In genomic region chr1:95072532-95073419, GRCh38 we compare ENCODE assay signal across 1 cellular context.
A peak's percentile ranks its signal among the peaks of the same experiment; 100 is the strongest.
TF ChIP-seq lines count a peak whose summit lies in the region.

TSS of gene ALG14 (minus strand) at chr1:95072951. CDS start at chr1:95072898, 53 bp downstream.

TF ChIP-seq in K562, 482 proteins besides CTCF, POLR2A, EP300 and RAD21 (continued from another document and continues in another):
- TF ChIP-seq KDM4B (IDR thresholded peaks at IDR 0.05; ENCODE audit: borderline replicate concordance in 2 of 2, low read depth in 1 of 2) = no peak
- TF ChIP-seq ZNF551 (CRISPR knock-in tag; IDR thresholded peaks at IDR 0.05) = no peak
- TF ChIP-seq ZNF583 (CRISPR knock-in tag; IDR thresholded peaks at IDR 0.05) = no peak
- TF ChIP-seq ARHGAP35 (IDR thresholded peaks at IDR 0.05; ENCODE audit: partially characterized antibody) = no peak
- TF ChIP-seq THRAP3 (IDR thresholded peaks at IDR 0.05; ENCODE audit: borderline replicate concordance) = no peak
- no peak for TF ChIP-seq ZC3H4 (CRISPR knock-in tag; IDR thresholded peaks at IDR 0.05; ENCODE audit: borderline replicate concordance)
- TF ChIP-seq OTX1 (CRISPR knock-in tag; IDR thresholded peaks at IDR 0.05) = 0 out of 2 replicates have a peak, but pooled peaks have one; percentile 45
- TF ChIP-seq SAFB2 (IDR thresholded peaks at IDR 0.05; ENCODE audit: borderline replicate concordance, low read depth, low read length, severe bottlenecking) = no peak
- TF ChIP-seq FUS (optimal IDR thresholded peaks at IDR 0.05; ENCODE audit: low read depth, low read length) = no peak
- TF ChIP-seq ARID2 (IDR thresholded peaks at IDR 0.05) = no peak
- TF ChIP-seq, protein P1, sequence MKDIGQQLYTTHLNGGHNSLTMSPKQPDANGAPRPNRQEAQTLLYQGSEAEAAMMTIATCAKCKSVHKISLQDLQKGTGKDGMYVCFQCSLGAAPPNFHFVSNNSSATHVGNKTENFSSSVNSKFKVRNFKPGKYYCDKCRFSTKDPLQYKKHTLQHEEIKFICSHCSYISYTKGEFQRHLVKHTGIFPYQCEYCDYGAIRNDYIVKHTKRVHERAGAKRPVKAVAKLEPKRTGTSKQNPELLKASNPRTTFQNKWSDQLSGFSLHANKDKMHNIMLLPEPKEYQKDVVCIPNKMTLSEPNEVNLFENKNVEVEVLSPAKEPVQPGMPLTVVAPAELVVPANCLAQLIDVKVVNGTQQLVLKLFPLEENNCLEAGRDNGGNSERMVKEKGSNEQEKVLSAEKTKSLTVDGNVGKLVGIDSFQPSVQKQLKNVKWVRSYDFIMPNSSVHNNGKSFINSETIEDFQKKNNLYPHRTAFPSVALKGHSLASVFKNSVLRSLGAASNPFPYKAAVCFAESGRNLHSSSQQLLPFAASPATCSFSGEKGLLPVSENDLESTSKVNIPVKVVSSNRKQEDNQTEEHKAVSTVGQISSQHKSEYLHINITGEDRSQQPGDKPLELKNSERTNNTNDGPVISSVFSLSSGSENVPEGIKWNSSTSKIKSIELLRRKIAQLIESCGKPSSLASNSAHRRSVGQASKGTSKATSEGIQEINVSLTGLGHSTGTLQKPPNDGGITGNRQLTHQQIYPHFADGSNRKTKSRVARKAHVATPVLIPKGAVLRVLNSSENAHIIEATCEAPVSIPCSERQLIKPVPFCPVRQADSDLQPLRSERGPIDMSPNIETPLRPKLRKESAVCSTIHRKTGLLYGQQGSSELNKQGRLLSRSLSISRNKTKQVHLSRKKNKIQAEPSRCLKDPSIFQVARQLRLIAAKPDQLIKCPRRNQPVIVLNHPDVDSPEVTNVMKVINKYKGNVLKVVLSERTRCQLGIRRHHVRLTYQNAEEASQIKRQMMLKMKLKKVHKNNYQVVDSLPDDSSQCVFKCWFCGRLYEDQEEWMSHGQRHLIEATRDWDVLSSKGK (CRISPR knock-in tag; IDR thresholded peaks at IDR 0.05) = no peak
- TF ChIP-seq MTF1 (CRISPR knock-in tag; IDR thresholded peaks at IDR 0.05; ENCODE audit: borderline replicate concordance) = no peak
- TF ChIP-seq, protein P2, sequence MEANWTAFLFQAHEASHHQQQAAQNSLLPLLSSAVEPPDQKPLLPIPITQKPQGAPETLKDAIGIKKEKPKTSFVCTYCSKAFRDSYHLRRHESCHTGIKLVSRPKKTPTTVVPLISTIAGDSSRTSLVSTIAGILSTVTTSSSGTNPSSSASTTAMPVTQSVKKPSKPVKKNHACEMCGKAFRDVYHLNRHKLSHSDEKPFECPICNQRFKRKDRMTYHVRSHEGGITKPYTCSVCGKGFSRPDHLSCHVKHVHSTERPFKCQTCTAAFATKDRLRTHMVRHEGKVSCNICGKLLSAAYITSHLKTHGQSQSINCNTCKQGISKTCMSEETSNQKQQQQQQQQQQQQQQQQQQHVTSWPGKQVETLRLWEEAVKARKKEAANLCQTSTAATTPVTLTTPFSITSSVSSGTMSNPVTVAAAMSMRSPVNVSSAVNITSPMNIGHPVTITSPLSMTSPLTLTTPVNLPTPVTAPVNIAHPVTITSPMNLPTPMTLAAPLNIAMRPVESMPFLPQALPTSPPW (CRISPR knock-in tag; IDR thresholded peaks at IDR 0.05) = no peak
- TF ChIP-seq RFX7 (CRISPR knock-in tag; IDR thresholded peaks at IDR 0.05) = no peak
- TF ChIP-seq PHTF2 (CRISPR knock-in tag; IDR thresholded peaks at IDR 0.05) = no peak
- TF ChIP-seq ZNF253 (CRISPR knock-in tag; conservative IDR thresholded peaks at IDR 0.05) = no peak
- no peak for TF ChIP-seq PBX2 (CRISPR knock-in tag; IDR thresholded peaks at IDR 0.05; ENCODE audit: low read depth)
- peak; percentile 58 for TF ChIP-seq PBX2 (tag; conservative IDR thresholded peaks at IDR 0.05; ENCODE audit: low read depth)
- TF ChIP-seq GATAD2A (IDR thresholded peaks at IDR 0.05) = no peak
- TF ChIP-seq FOXA1 (IDR thresholded peaks at IDR 0.05; ENCODE audit: borderline replicate concordance) = no peak
- no peak for TF ChIP-seq ZFP1 (CRISPR knock-in tag; IDR thresholded peaks at IDR 0.05)
- TF ChIP-seq, protein P3, sequence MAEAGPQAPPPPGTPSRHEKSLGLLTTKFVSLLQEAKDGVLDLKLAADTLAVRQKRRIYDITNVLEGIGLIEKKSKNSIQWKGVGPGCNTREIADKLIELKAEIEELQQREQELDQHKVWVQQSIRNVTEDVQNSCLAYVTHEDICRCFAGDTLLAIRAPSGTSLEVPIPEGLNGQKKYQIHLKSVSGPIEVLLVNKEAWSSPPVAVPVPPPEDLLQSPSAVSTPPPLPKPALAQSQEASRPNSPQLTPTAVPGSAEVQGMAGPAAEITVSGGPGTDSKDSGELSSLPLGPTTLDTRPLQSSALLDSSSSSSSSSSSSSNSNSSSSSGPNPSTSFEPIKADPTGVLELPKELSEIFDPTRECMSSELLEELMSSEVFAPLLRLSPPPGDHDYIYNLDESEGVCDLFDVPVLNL (CRISPR knock-in tag; IDR thresholded peaks at IDR 0.05; ENCODE audit: low read depth) = no peak
- no peak for TF ChIP-seq KAT8 (IDR thresholded peaks at IDR 0.05; ENCODE audit: low read depth)
- TF ChIP-seq ZC3H8 (IDR thresholded peaks at IDR 0.05) = 0 out of 2 replicates have a peak, but pooled peaks have one; percentile 14
- no peak for TF ChIP-seq RFX1 (IDR thresholded peaks at IDR 0.05)
- TF ChIP-seq EGR1 (conservative IDR thresholded peaks at IDR 0.05) = peak; percentile 53
- no peak for TF ChIP-seq ZNF79 (CRISPR knock-in tag; IDR thresholded peaks at IDR 0.05; ENCODE audit: low read depth)
- no peak for TF ChIP-seq CEBPB (tag; IDR thresholded peaks at IDR 0.05)
- no peak for TF ChIP-seq RBM14 (IDR thresholded peaks at IDR 0.05; ENCODE audit: borderline replicate concordance, insufficient read depth, low read depth, low read length)
- peak; percentile 69; the same call in 1 of the 2 replicates for TF ChIP-seq ZBTB7A (IDR thresholded peaks at IDR 0.05; ENCODE audit: borderline replicate concordance, control insufficient read depth, low read depth, low read length)
- no peak for TF ChIP-seq ZNF274 (IDR thresholded peaks at IDR 0.05; ENCODE audit: borderline replicate concordance, low read depth, low read length)
- no peak for TF ChIP-seq SLC30A9 (CRISPR knock-in tag; IDR thresholded peaks at IDR 0.05)
- TF ChIP-seq ZBTB9 (CRISPR knock-in tag; IDR thresholded peaks at IDR 0.05) = no peak; the same call in 1 of the 2 replicates
- TF ChIP-seq, protein P4, sequence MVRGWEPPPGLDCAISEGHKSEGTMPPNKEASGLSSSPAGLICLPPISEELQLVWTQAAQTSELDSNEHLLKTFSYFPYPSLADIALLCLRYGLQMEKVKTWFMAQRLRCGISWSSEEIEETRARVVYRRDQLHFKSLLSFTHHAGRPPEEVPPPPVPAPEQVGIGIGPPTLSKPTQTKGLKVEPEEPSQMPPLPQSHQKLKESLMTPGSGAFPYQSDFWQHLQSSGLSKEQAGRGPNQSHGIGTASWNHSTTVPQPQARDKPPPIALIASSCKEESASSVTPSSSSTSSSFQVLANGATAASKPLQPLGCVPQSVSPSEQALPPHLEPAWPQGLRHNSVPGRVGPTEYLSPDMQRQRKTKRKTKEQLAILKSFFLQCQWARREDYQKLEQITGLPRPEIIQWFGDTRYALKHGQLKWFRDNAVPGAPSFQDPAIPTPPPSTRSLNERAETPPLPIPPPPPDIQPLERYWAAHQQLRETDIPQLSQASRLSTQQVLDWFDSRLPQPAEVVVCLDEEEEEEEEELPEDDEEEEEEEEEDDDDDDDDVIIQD (CRISPR knock-in tag; IDR thresholded peaks at IDR 0.05) = no peak
- TF ChIP-seq TARDBP (IDR thresholded peaks at IDR 0.05) = no peak
- TF ChIP-seq, protein P5, sequence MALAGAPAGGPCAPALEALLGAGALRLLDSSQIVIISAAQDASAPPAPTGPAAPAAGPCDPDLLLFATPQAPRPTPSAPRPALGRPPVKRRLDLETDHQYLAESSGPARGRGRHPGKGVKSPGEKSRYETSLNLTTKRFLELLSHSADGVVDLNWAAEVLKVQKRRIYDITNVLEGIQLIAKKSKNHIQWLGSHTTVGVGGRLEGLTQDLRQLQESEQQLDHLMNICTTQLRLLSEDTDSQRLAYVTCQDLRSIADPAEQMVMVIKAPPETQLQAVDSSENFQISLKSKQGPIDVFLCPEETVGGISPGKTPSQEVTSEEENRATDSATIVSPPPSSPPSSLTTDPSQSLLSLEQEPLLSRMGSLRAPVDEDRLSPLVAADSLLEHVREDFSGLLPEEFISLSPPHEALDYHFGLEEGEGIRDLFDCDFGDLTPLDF (CRISPR knock-in tag; IDR thresholded peaks at IDR 0.05) = no peak
- TF ChIP-seq PTRF (tag; IDR thresholded peaks at IDR 0.05) = no peak
- TF ChIP-seq CBX2 (IDR thresholded peaks at IDR 0.05; ENCODE audit: insufficient read depth, low read length, poor library complexity, severe bottlenecking) = no peak
- TF ChIP-seq SPI1 (IDR thresholded peaks at IDR 0.05; ENCODE audit: borderline replicate concordance, low read depth, low read length) = no peak
- TF ChIP-seq ZBTB1 (CRISPR knock-in tag; IDR thresholded peaks at IDR 0.05; ENCODE audit: borderline replicate concordance, low read depth) = no peak
- no peak for TF ChIP-seq HSF4 (CRISPR knock-in tag; IDR thresholded peaks at IDR 0.05; ENCODE audit: borderline replicate concordance)
- TF ChIP-seq SMAD3 (CRISPR knock-in tag; conservative IDR thresholded peaks at IDR 0.05) = no peak
- TF ChIP-seq TCF7 (IDR thresholded peaks at IDR 0.05; ENCODE audit: borderline replicate concordance) = no peak
- TF ChIP-seq POLR2AphosphoS5 (IDR thresholded peaks at IDR 0.05; ENCODE audit: control insufficient read depth, insufficient read depth, low read depth, low read length) = peak; percentile 34; the same call in 1 of the 2 replicates
- no peak for TF ChIP-seq CCNT2 (IDR thresholded peaks at IDR 0.05; ENCODE audit: borderline replicate concordance, extremely low read depth, insufficient read length, low read depth, low read length)
- peak; percentile 99 for TF ChIP-seq MTA3 (IDR thresholded peaks at IDR 0.05; ENCODE audit: borderline replicate concordance)
- no peak for TF ChIP-seq MEF2A (IDR thresholded peaks at IDR 0.05; ENCODE audit: control insufficient read depth, low read depth, low read length)
- peak; percentile 78 for TF ChIP-seq KLF16 (IDR thresholded peaks at IDR 0.05)
- TF ChIP-seq SMAD1 (IDR thresholded peaks at IDR 0.05; ENCODE audit: low read depth, low read length, partially characterized antibody) = peak; percentile 77
- TF ChIP-seq GATAD2B (IDR thresholded peaks at IDR 0.05; ENCODE audit: borderline replicate concordance) = no peak
- no peak; the same call in 1 of the 2 replicates for TF ChIP-seq NCOA1 (IDR thresholded peaks at IDR 0.05; ENCODE audit: low read depth)
- no peak for TF ChIP-seq ZNF507 (tag; conservative IDR thresholded peaks at IDR 0.05)
- TF ChIP-seq ZNF347 (CRISPR knock-in tag; IDR thresholded peaks at IDR 0.05; ENCODE audit: low read depth) = no peak
- TF ChIP-seq MYC (IDR thresholded peaks at IDR 0.05; ENCODE audit: low read depth, low read length) = peak; percentile 87
- no peak for TF ChIP-seq MYC (CRISPR knock-in tag; IDR thresholded peaks at IDR 0.05; ENCODE audit: borderline replicate concordance, low read depth)
- no peak for TF ChIP-seq KLF13 (tag; IDR thresholded peaks at IDR 0.05; ENCODE audit: borderline replicate concordance, low read depth)
- no peak for TF ChIP-seq ZNF12 (CRISPR knock-in tag; IDR thresholded peaks at IDR 0.05)
- TF ChIP-seq E4F1 (CRISPR knock-in tag; IDR thresholded peaks at IDR 0.05; ENCODE audit: borderline replicate concordance) = no peak
- no peak for TF ChIP-seq ZNF77 (CRISPR knock-in tag; IDR thresholded peaks at IDR 0.05)
